ENCODE assay signal across 15 cellular contexts in genomic region chr1:116164890-116165176, GRCh38. TPM values are rescaled to one million over a fixed set of nuclear protein-coding genes. Genes with fewer than 3 reads are reported as not detected.
A peak's percentile ranks its signal among the peaks of the same experiment; 100 is the strongest.
DNase-seq lines count a peak whose midpoint lies in the region; ATAC-seq and TF ChIP-seq lines count a peak whose summit lies in the region.
"Had no signal": no experiment of that assay in that cellular context is flagged by ENCODE, and none has a peak within 500 bp of the region (broad histone marks: within the 10 kb centered on the region; RNA-seq: fewer than 3 reads in every experiment).

No MANE protein-coding gene starts in this region.

- H3K27me3 Mint-ChIP-seq in MCF 10A (ENCODE audit: insufficient read depth, unreplicated experiment) (no peaks in the 10 kb centered on the region), nephron (ENCODE audit: low read depth) (no peaks in the 10 kb centered on the region)
- H3K27me3 Mint-ChIP-seq in naive thymus-derived CD4-positive, alpha-beta T cell, result peaks cover 0 to 12% (median 0%) of the 10 kb centered on the region in 5 donors

- H3K4me1 ChIP-seq in breast epithelium, result peaks cover 0 to 3% of the 10 kb centered on the region in 2 donors
- peaks cover 16 to 22% of the 10 kb centered on the region in 2 donors for H3K4me1 ChIP-seq in ascending aorta
- H3K4me1 ChIP-seq in upper lobe of left lung, result peaks cover 9 to 41% (median 28%) of the 10 kb centered on the region in 4 donors
- peaks cover 9% of the 10 kb centered on the region in 2 donors for H3K4me1 ChIP-seq in naive thymus-derived CD4-positive, alpha-beta T cell (ENCODE audit: control insufficient read depth in 2 of 2, insufficient read depth in 2 of 2, low read length in 2 of 2)

- H3K4me3 Mint-ChIP-seq in MCF 10A (ENCODE audit: unreplicated experiment) (no peak overlapping the region), nephron (peak overlapping the region in 1 of 3 experiments; percentile 3)
- no peak overlapping the region for H3K4me3 Mint-ChIP-seq in naive thymus-derived CD4-positive, alpha-beta T cell

- H3K36me3 Mint-ChIP-seq in MCF 10A (ENCODE audit: insufficient read depth, unreplicated experiment) (no peaks in the 10 kb centered on the region), nephron (ENCODE audit: low read depth) (no peaks in the 10 kb centered on the region)
- no peaks in the 10 kb centered on the region for H3K36me3 Mint-ChIP-seq in naive thymus-derived CD4-positive, alpha-beta T cell

- POLR2A ChIA-PET in MCF 10A (lab: Yijun Ruan, JAX), result no interaction called here
- POLR2A ChIA-PET in naive thymus-derived CD4-positive, alpha-beta T cell (lab: Charles Lee), result no interaction called here

- no peak for ATAC-seq in upper lobe of left lung (ENCODE audit: low FRiP score in 2 of 2)
- ATAC-seq in naive thymus-derived CD4-positive, alpha-beta T cell, result no peak

- DNase-seq in breast epithelium (ENCODE audit: low spot score in 2 of 2) (no peak), MCF 10A (ENCODE audit: unreplicated experiment) (no peak), ascending aorta (ENCODE audit: low spot score in 2 of 2) (no peak), upper lobe of left lung (no peak), NCI-H2107 (lab: John Stamatoyannopoulos, UW) (no peak), H7 (no peak)
- no peak for DNase-seq in naive thymus-derived CD4-positive, alpha-beta T cell
- DNase-seq: DMS53; kidney; NCI-H774; stimulated activated CD4-positive, alpha-beta T cell treated with anti-CD3 and anti-CD28 coated beads, Interleukin-2, amount 100 ng/mL, for 48 hours; T-helper 1 cell had no signal

- H3K27ac ChIP-seq in breast epithelium (peak overlapping the region; percentile 54 to 81), ascending aorta (peak overlapping the region; percentile 63 to 74), upper lobe of left lung (peak overlapping the region in 3 of 4 donors; percentile 26 to 60 (median 32))
- no peak overlapping the region for H3K27ac ChIP-seq in naive thymus-derived CD4-positive, alpha-beta T cell (ENCODE audit: low read depth, low read length)
- H3K27ac ChIP-seq: HL-60 had no signal

- WGBS in upper lobe of left lung, 2 donors, result 12 to 25% methylated on average over 1 of the region's 1 CpG

- H3K36me3 ChIP-seq in breast epithelium, result no peaks in the 10 kb centered on the region
- H3K36me3 ChIP-seq in ascending aorta, result no peaks in the 10 kb centered on the region
- no peaks in the 10 kb centered on the region for H3K36me3 ChIP-seq in upper lobe of left lung
- H3K36me3 ChIP-seq in naive thymus-derived CD4-positive, alpha-beta T cell (ENCODE audit: control insufficient read depth in 2 of 3, insufficient read depth in 3 of 3, low read length in 3 of 3), result no peaks in the 10 kb centered on the region
- no peaks in the 10 kb centered on the region for H3K36me3 ChIP-seq in H7 (replicated peaks; ENCODE audit: control insufficient read depth, insufficient read depth, low read length)

- no peaks in the 10 kb centered on the region for H3K9me3 Mint-ChIP-seq in MCF 10A (ENCODE audit: unreplicated experiment)
- no peaks in the 10 kb centered on the region for H3K9me3 Mint-ChIP-seq in nephron
- peaks cover 0 to 3% (median 0%) of the 10 kb centered on the region in 11 donors for H3K9me3 Mint-ChIP-seq in naive thymus-derived CD4-positive, alpha-beta T cell

- no peak overlapping the region for H3K27ac Mint-ChIP-seq in MCF 10A (ENCODE audit: low read depth, unreplicated experiment)
- peak overlapping the region; percentile 8 to 16 (median 15) for H3K27ac Mint-ChIP-seq in nephron
- no peak overlapping the region for H3K27ac Mint-ChIP-seq in naive thymus-derived CD4-positive, alpha-beta T cell

- no TSS peak for BruUV-seq in MCF 10A (replicated peaks; lab: Mats Ljungman, UMichigan)

- intact Hi-C loops in breast epithelium (cut with DNase I; ENCODE audit: low total_unique reads), result no loop called here
- intact Hi-C loops in MCF 10A (cut with micrococcal nuclease), result no loop called here
- intact Hi-C loops in ascending aorta (cut with DNase I), result loop anchor here (1.0 to 5.0 kb wide), 2 partner anchors 10 to 207 kb away; partner anchors contain the start of gene ATP1A1
- intact Hi-C loops in naive thymus-derived CD4-positive, alpha-beta T cell (cut with micrococcal nuclease), result loop anchor here in 1 of 2 donors (5.0 to 10.0 kb wide), 3 partner anchors 162 to 900 kb away; partner anchors contain the start of genes CD101 and TTF2

- H3K4me3 ChIP-seq in breast epithelium (no peak overlapping the region), ascending aorta (no peak overlapping the region), upper lobe of left lung (no peak overlapping the region), H7 (ENCODE audit: insufficient read depth, low read depth, low read length) (no peak overlapping the region)
- no peak overlapping the region for H3K4me3 ChIP-seq in naive thymus-derived CD4-positive, alpha-beta T cell (ENCODE audit: low read length)

- no peaks in the 10 kb centered on the region for H3K9me3 ChIP-seq in breast epithelium
- no peaks in the 10 kb centered on the region for H3K9me3 ChIP-seq in ascending aorta
- no peaks in the 10 kb centered on the region for H3K9me3 ChIP-seq in upper lobe of left lung
- H3K9me3 ChIP-seq in naive thymus-derived CD4-positive, alpha-beta T cell (ENCODE audit: control insufficient read depth in 2 of 3, low read length in 3 of 3), result no peaks in the 10 kb centered on the region

- H3K27me3 ChIP-seq in breast epithelium, result no peaks in the 10 kb centered on the region
- no peaks in the 10 kb centered on the region for H3K27me3 ChIP-seq in ascending aorta
- H3K27me3 ChIP-seq in upper lobe of left lung, result no peaks in the 10 kb centered on the region
- no peaks in the 10 kb centered on the region for H3K27me3 ChIP-seq in naive thymus-derived CD4-positive, alpha-beta T cell (ENCODE audit: control insufficient read depth in 2 of 2, insufficient read depth in 2 of 2, low read length in 2 of 2)
- peaks cover 19% of the 10 kb centered on the region for H3K27me3 ChIP-seq in H7 (ENCODE audit: control insufficient read depth, insufficient read depth, low read length)

- TF ChIP-seq CTCF in breast epithelium (IDR thresholded peaks at IDR 0.05), result no peak
- no peak for TF ChIP-seq CTCF in MCF 10A (IDR thresholded peaks at IDR 0.05; ENCODE audit: unreplicated experiment)
- TF ChIP-seq CTCF in ascending aorta (IDR thresholded peaks at IDR 0.05), result no peak
- TF ChIP-seq CTCF in nephron (IDR thresholded peaks at IDR 0.05; ENCODE audit: unreplicated experiment in 3 of 3), result no peak
- TF ChIP-seq CTCF in upper lobe of left lung (IDR thresholded peaks at IDR 0.05), result no peak

- CTCF ChIA-PET in MCF 10A (lab: Yijun Ruan, JAX), result interaction anchor here (1.8 to 2.3 kb wide), 2 partner anchors 13 to 17 kb away, joined by 6 to 12 read pairs; no protein-coding TSS in a partner anchor
- CTCF ChIA-PET in naive thymus-derived CD4-positive, alpha-beta T cell (lab: Charles Lee), result interaction anchor here (1.4 to 2.9 kb wide), 2 partner anchors 26 to 320 kb away, joined by 4 to 10 read pairs; no protein-coding TSS in a partner anchor

- no peak for TF ChIP-seq EP300 in upper lobe of left lung (IDR thresholded peaks at IDR 0.05)

- TF ChIP-seq POLR2A in breast epithelium (IDR thresholded peaks at IDR 0.05), result no peak
- no peak for TF ChIP-seq POLR2A in upper lobe of left lung (IDR thresholded peaks at IDR 0.05)

- H3K4me1 Mint-ChIP-seq in MCF 10A (ENCODE audit: insufficient read depth, unreplicated experiment) (no peaks in the 10 kb centered on the region), nephron (peaks cover 15% of the 10 kb centered on the region)
- peaks cover 14 to 21% (median 19%) of the 10 kb centered on the region in 7 donors for H3K4me1 Mint-ChIP-seq in naive thymus-derived CD4-positive, alpha-beta T cell

RNA-seq across cellular contexts. Expression of gene MAB21L3, which starts 53.6 kb away (rescaled TPM):
- total RNA-seq in breast epithelium, result under 1 TPM in 2 of 3 donors, not detected in 1; 0.29 to 0.80 TPM
- total RNA-seq in MCF 10A (2022), result 2.5 and 2.8 TPM in 2 replicates
- total RNA-seq in ascending aorta, result not detected
- 1 to 10 TPM in 4 of 6 donors, under 1 TPM in 2; 0.30 to 4.2 (median 1.2) TPM for total RNA-seq in upper lobe of left lung
- total RNA-seq in naive thymus-derived CD4-positive, alpha-beta T cell, result under 1 TPM in 1 of 5 experiments, not detected in 4; 0.12 TPM
- not detected for polyA plus RNA-seq in naive thymus-derived CD4-positive, alpha-beta T cell
- total RNA-seq in H7 (2014; rRNA removed; shearing (Covaris generic)), result 0.07 TPM in 1 of 2 replicates, not detected in the other
- total RNA-seq: H1 had no signal
- polyA plus RNA-seq: H1 had no signal

Comparison
In these comparisons a context has a peak if more than half of its experiments do, and no peak if none do; other contexts are left out.
1. H3K27ac Mint-ChIP-seq: peak in nephron (3 of 3); none in MCF 10A (single experiment) and naive thymus-derived CD4-positive, alpha-beta T cell (0 of 9).